In the genomic region with DNA sequence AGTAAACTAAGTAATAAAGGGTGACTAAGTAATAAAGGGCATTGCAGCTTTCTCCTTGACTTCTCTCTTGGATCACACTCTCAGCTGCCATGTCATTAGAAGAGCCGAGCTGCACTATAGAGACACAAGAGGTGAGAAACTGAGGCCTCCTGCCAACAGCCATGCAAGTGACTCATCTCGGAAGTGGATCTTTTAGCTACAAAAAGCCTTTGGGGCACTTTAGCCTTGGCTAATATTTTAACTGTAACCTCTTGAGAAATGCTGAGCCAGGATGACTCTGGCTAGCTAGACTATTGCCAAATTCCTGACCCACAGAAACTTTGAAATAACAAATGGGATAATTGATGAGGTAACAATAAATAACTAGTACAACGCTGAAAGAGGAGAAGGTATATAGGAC, we compare ENCODE assay signal across 12 cellular contexts. TPM values are rescaled to one million over a fixed set of nuclear protein-coding genes. Genes with fewer than 3 reads are reported as not detected.
DNase-seq lines count a peak whose midpoint lies in the region; ATAC-seq, FAIRE-seq and TF ChIP-seq lines count a peak whose summit lies in the region.
"Had no signal": no experiment of that assay in that cellular context is flagged by ENCODE, and none has a peak within 500 bp of the region (broad histone marks: within the 10 kb centered on the region; RNA-seq: fewer than 3 reads in every experiment).

No MANE protein-coding gene starts in this region.

- intact Hi-C loops in activated CD8-positive, alpha-beta T cell treated with anti-CD3 and anti-CD28 coated beads for 36 hours (cut with micrococcal nuclease) = loop anchor here (2.0 kb wide), 1 partner anchor 135 kb away; a partner anchor contains a TSS
- intact Hi-C loops in kidney (cut with DNase I) (no loop called here), posterior vena cava (cut with DNase I) (no loop called here)

- H3K9me3 ChIP-seq in kidney (ENCODE audit: control insufficient read depth in 1 of 2, low read length in 2 of 2) (no peaks in the 10 kb centered on the region), gastroesophageal sphincter (no peaks in the 10 kb centered on the region)

- H3K4me1 Mint-ChIP-seq in activated CD8-positive, alpha-beta T cell treated with anti-CD3 and anti-CD28 coated beads for 36 hours (ENCODE audit: low read depth) = peaks cover 23% of the 10 kb centered on the region

- H3K4me1 ChIP-seq in kidney (ENCODE audit: control insufficient read depth in 1 of 2, insufficient read depth in 1 of 2, low read depth in 1 of 2, low read length in 2 of 2) (peaks cover 0 to 4% of the 10 kb centered on the region in 2 donors), gastroesophageal sphincter (peaks cover 0 to 8% (median 4%) of the 10 kb centered on the region in 3 donors)

- no peaks in the 10 kb centered on the region for H3K9me3 Mint-ChIP-seq in activated CD8-positive, alpha-beta T cell treated with anti-CD3 and anti-CD28 coated beads for 36 hours

- H3K27me3 Mint-ChIP-seq in activated CD8-positive, alpha-beta T cell treated with anti-CD3 and anti-CD28 coated beads for 36 hours = no peaks in the 10 kb centered on the region

- peak overlapping the region; percentile 95 for H3K27ac ChIP-seq in HL-60 (replicated peaks)
- no peak overlapping the region for H3K27ac ChIP-seq in kidney (ENCODE audit: low read depth in 2 of 2, low read length in 2 of 2)
- no peak overlapping the region for H3K27ac ChIP-seq in gastroesophageal sphincter

- H3K4me3 Mint-ChIP-seq in activated CD8-positive, alpha-beta T cell treated with anti-CD3 and anti-CD28 coated beads for 36 hours = no peak overlapping the region

- POLR2A ChIA-PET in activated CD8-positive, alpha-beta T cell treated with anti-CD3 and anti-CD28 coated beads for 36 hours (lab: Charles Lee) = no interaction called here

- WGBS in gastroesophageal sphincter (ENCODE audit: low coverage in 1 of 2), 2 donors = 34 to 44% methylated on average over 3 of the region's 3 CpGs

- no peak overlapping the region for H3K9ac ChIP-seq in kidney (ENCODE audit: low read length in 2 of 2)

- H3K4me3 ChIP-seq in HL-60 (replicated peaks; ENCODE audit: insufficient read depth, low read length) (no peak overlapping the region), kidney (ENCODE audit: low read length in 2 of 2) (no peak overlapping the region), gastroesophageal sphincter (no peak overlapping the region)

- TF ChIP-seq EP300 in gastroesophageal sphincter (IDR thresholded peaks at IDR 0.05) = no peak

- CTCF ChIA-PET in activated CD8-positive, alpha-beta T cell treated with anti-CD3 and anti-CD28 coated beads for 36 hours (lab: Charles Lee) = interaction anchor here (1.1 to 1.4 kb wide), 2 partner anchors 58 to 96 kb away, joined by 3 to 5 read pairs; no protein-coding TSS in a partner anchor

- no peaks in the 10 kb centered on the region for H3K36me3 ChIP-seq in kidney (ENCODE audit: control insufficient read depth in 1 of 2, insufficient read depth in 2 of 2, low read length in 2 of 2)
- no peaks in the 10 kb centered on the region for H3K36me3 ChIP-seq in gastroesophageal sphincter

- DNase-seq in AML-193 (lab: John Stamatoyannopoulos, UW) (peak; percentile 94 to 96), HL-60 (ENCODE audit: low read depth in 1 of 2, low spot score in 1 of 2) (peak; percentile 83 to 94), kidney (no peak), posterior vena cava (ENCODE audit: low spot score) (no peak), cerebellum (ENCODE audit: low spot score) (no peak)
- DNase-seq in activated CD8-positive, alpha-beta T cell treated with anti-CD3 and anti-CD28 coated beads for 36 hours = no peak
- DNase-seq: anterior cingulate cortex, DMS79, NCI-H2107, retina had no signal

- TF ChIP-seq POLR2A in gastroesophageal sphincter (IDR thresholded peaks at IDR 0.05) = no peak

- H3K27me3 ChIP-seq in HL-60 (ENCODE audit: insufficient read depth, poor library complexity, severe bottlenecking) (no peaks in the 10 kb centered on the region), gastroesophageal sphincter (no peaks in the 10 kb centered on the region)

- peak overlapping the region; percentile 31 for H3K27ac Mint-ChIP-seq in activated CD8-positive, alpha-beta T cell treated with anti-CD3 and anti-CD28 coated beads for 36 hours

- no peaks in the 10 kb centered on the region for H3K36me3 Mint-ChIP-seq in activated CD8-positive, alpha-beta T cell treated with anti-CD3 and anti-CD28 coated beads for 36 hours (ENCODE audit: low read depth)

- peak; percentile 44 for FAIRE-seq in kidney (lab: Jason Lieb, UNC)

- TF ChIP-seq CTCF in HL-60 (IDR thresholded peaks at IDR 0.05; ENCODE audit: insufficient read depth, low read length) (no peak), kidney (IDR thresholded peaks at IDR 0.05; ENCODE audit: borderline replicate concordance, extremely low read depth, insufficient read depth) (no peak), gastroesophageal sphincter (IDR thresholded peaks at IDR 0.05) (no peak)
- no peak for TF ChIP-seq CTCF in activated CD8-positive, alpha-beta T cell treated with anti-CD3 and anti-CD28 coated beads for 36 hours (IDR thresholded peaks at IDR 0.05)

- no peak for ATAC-seq in activated CD8-positive, alpha-beta T cell treated with anti-CD3 and anti-CD28 coated beads for 36 hours
- ATAC-seq in HG03378 (IDR thresholded peaks at IDR 0.05; ENCODE audit: unreplicated experiment) = no peak
- ATAC-seq in gastroesophageal sphincter = no peak

RNA-seq across cellular contexts. Expression of a gene that starts 1.5 kb away (rescaled TPM):
- 10 to 100 TPM; 16.6 to 18.7 TPM for total RNA-seq in activated CD8-positive, alpha-beta T cell treated with anti-CD3 and anti-CD28 coated beads for 36 hours
- total RNA-seq in kidney (0.35 TPM), posterior vena cava (under 1 TPM; 0.24 to 0.46 TPM), cerebellum (6.2 TPM), gastroesophageal sphincter (under 1 TPM in 1 of 4 donors, not detected in 3; 0.57 TPM)
- not detected for polyA plus RNA-seq in kidney (ENCODE audit: insufficient read depth, low read depth, low replicate concordance)

Comparison
In these comparisons a context has a peak if more than half of its experiments do, and no peak if none do; other contexts are left out.
1. DNase-seq: peak in AML-193 (2 of 2) and HL-60 (2 of 2); none in activated CD8-positive, alpha-beta T cell treated with anti-CD3 and anti-CD28 coated beads for 36 hours (single experiment), kidney (single experiment), posterior vena cava (single experiment) and cerebellum (single experiment).